In genomic region chr16:8959921-8960787, GRCh38 we compare ENCODE assay signal across 8 cellular contexts. TPM values are rescaled to one million over a fixed set of nuclear protein-coding genes. Genes with fewer than 3 reads are reported as not detected.
DNase-seq lines count a peak whose midpoint lies in the region; ATAC-seq and TF ChIP-seq lines count a peak whose summit lies in the region.

No MANE protein-coding gene starts in this region.

- ATAC-seq in left ventricle myocardium superior, result peak; percentile 22
- peak; percentile 49 for ATAC-seq in stimulated activated naive CD8-positive, alpha-beta T cell treated with anti-CD3 and anti-CD28 coated beads, Interleukin-15, amount 100 ng/mL, for 72 hours
- ATAC-seq in HG02623 (IDR thresholded peaks at IDR 0.05; ENCODE audit: unreplicated experiment), result no peak
- no peak for ATAC-seq in HG03457 (IDR thresholded peaks at IDR 0.05; ENCODE audit: unreplicated experiment)
- no peak for ATAC-seq in HG02678 (IDR thresholded peaks at IDR 0.05; ENCODE audit: unreplicated experiment)

- H3K27ac ChIP-seq in VCaP, result peak overlapping the region; percentile 5; the same call in 1 of the 2 replicates

- peaks cover 77% of the 10 kb centered on the region for H3K4me1 Mint-ChIP-seq in activated T-cell treated with anti-CD3 and anti-CD28 coated beads, Interleukin-2, amount 50 U/mL, for 24 hours (ENCODE audit: low read depth)
- peaks cover 71% of the 10 kb centered on the region for H3K4me1 Mint-ChIP-seq in stimulated activated naive CD8-positive, alpha-beta T cell treated with anti-CD3 and anti-CD28 coated beads, Interleukin-15, amount 100 ng/mL, for 72 hours

- intact Hi-C loops in left ventricle myocardium superior (cut with micrococcal nuclease), result no loop called here

- no peaks in the 10 kb centered on the region for H3K27me3 Mint-ChIP-seq in activated T-cell treated with anti-CD3 and anti-CD28 coated beads, Interleukin-2, amount 50 U/mL, for 24 hours
- H3K27me3 Mint-ChIP-seq in stimulated activated naive CD8-positive, alpha-beta T cell treated with anti-CD3 and anti-CD28 coated beads, Interleukin-15, amount 100 ng/mL, for 72 hours, result no peaks in the 10 kb centered on the region

- no peaks in the 10 kb centered on the region for H3K9me3 Mint-ChIP-seq in activated T-cell treated with anti-CD3 and anti-CD28 coated beads, Interleukin-2, amount 50 U/mL, for 24 hours
- H3K9me3 Mint-ChIP-seq in stimulated activated naive CD8-positive, alpha-beta T cell treated with anti-CD3 and anti-CD28 coated beads, Interleukin-15, amount 100 ng/mL, for 72 hours, result no peaks in the 10 kb centered on the region

- H3K27ac Mint-ChIP-seq in activated T-cell treated with anti-CD3 and anti-CD28 coated beads, Interleukin-2, amount 50 U/mL, for 24 hours, result peak overlapping the region; percentile 93
- peak overlapping the region; percentile 56 to 90 for H3K27ac Mint-ChIP-seq in stimulated activated naive CD8-positive, alpha-beta T cell treated with anti-CD3 and anti-CD28 coated beads, Interleukin-15, amount 100 ng/mL, for 72 hours

- TF ChIP-seq CTCF in VCaP (conservative IDR thresholded peaks at IDR 0.05), result no peak

- peak overlapping the region; percentile 84 for H3K4me3 Mint-ChIP-seq in activated T-cell treated with anti-CD3 and anti-CD28 coated beads, Interleukin-2, amount 50 U/mL, for 24 hours
- peak overlapping the region; percentile 86 to 90 for H3K4me3 Mint-ChIP-seq in stimulated activated naive CD8-positive, alpha-beta T cell treated with anti-CD3 and anti-CD28 coated beads, Interleukin-15, amount 100 ng/mL, for 72 hours

- peaks cover 23% of the 10 kb centered on the region for H3K36me3 Mint-ChIP-seq in activated T-cell treated with anti-CD3 and anti-CD28 coated beads, Interleukin-2, amount 50 U/mL, for 24 hours (ENCODE audit: low read depth)

- DNase-seq in activated T-cell treated with anti-CD3 and anti-CD28 coated beads, Interleukin-2, amount 50 U/mL, for 24 hours, result no peak
- DNase-seq in activated T-cell treated with anti-CD3 and anti-CD28 coated beads for 4 hours (no peak), left ventricle myocardium superior (no peak)
- DNase-seq in stimulated activated naive CD8-positive, alpha-beta T cell treated with anti-CD3 and anti-CD28 coated beads, Interleukin-15, amount 100 ng/mL, for 72 hours, result peak in 1 of 2 donors; percentile 28

RNA-seq across cellular contexts. Expression of gene USP7, which starts 3.6 kb away (rescaled TPM):
- 68.0 TPM for total RNA-seq in left ventricle myocardium superior

Comparison
In these comparisons a context has a peak if more than half of its experiments do, and no peak if none do; other contexts are left out.
1. ATAC-seq: peak in left ventricle myocardium superior (single experiment) and stimulated activated naive CD8-positive, alpha-beta T cell treated with anti-CD3 and anti-CD28 coated beads, Interleukin-15, amount 100 ng/mL, for 72 hours (single experiment); none in HG02623 (single experiment), HG03457 (single experiment) and HG02678 (single experiment).